In genomic region chr11:17609536-17610401, GRCh38 we compare ENCODE assay signal across 16 cellular contexts.
DNase-seq lines count a peak whose midpoint lies in the region; ATAC-seq and TF ChIP-seq lines count a peak whose summit lies in the region.
"Had no signal": no experiment of that assay in that cellular context is flagged by ENCODE, and none has a peak within 500 bp of the region (broad histone marks: within the 10 kb centered on the region; RNA-seq: fewer than 3 reads in every experiment).

No MANE protein-coding gene starts in this region.

- peaks cover 6 to 92% (median 81%) of the 10 kb centered on the region in 10 experiments; a peak in 17 of 20 replicates for H3K4me1 ChIP-seq in BLaER1 treated with 17β-estradiol and CSF1 and Interleukin-3, amounts not matched to agents 10 nM and 100 nM
- H3K4me1 ChIP-seq in osteoblast (ENCODE audit: insufficient read depth, low read length): no peaks in the 10 kb centered on the region
- no peaks in the 10 kb centered on the region for H3K4me1 ChIP-seq in PC-3 (ENCODE audit: insufficient read depth, low read length)
- H3K4me1 ChIP-seq: A549 had no signal

- H3K9me2 ChIP-seq in PC-3 (replicated peaks; ENCODE audit: low read length): no peaks in the 10 kb centered on the region

- POLR2A ChIA-PET in PC-3 (lab: Charles Lee; ENCODE audit: unreplicated experiment): no interaction called here

- H3K27ac ChIP-seq in BLaER1 treated with 17β-estradiol and CSF1 and Interleukin-3, amounts not matched to agents 10 nM and 100 nM: no peak overlapping the region
- H3K27ac ChIP-seq in osteoblast (ENCODE audit: low read depth, low read length) (no peak overlapping the region), PC-3 (ENCODE audit: low read length) (no peak overlapping the region)
- H3K27ac ChIP-seq: A549 had no signal

- H3K79me2 ChIP-seq in osteoblast (ENCODE audit: insufficient read depth, low read length) (no peaks in the 10 kb centered on the region), PC-3 (ENCODE audit: low read length) (no peaks in the 10 kb centered on the region)

- peak overlapping the region in 9 of 11 experiments; percentile 24 to 95 (median 84); a peak in 16 of 22 replicates for H3K4me2 ChIP-seq in BLaER1 treated with 17β-estradiol and CSF1 and Interleukin-3, amounts not matched to agents 10 nM and 100 nM
- H3K4me2 ChIP-seq in osteoblast (ENCODE audit: insufficient read depth, low read length) (no peak overlapping the region), PC-3 (ENCODE audit: low read length) (no peak overlapping the region)
- H3K4me2 ChIP-seq: A549 had no signal

- TF ChIP-seq CTCF in osteoblast (IDR thresholded peaks at IDR 0.05; ENCODE audit: extremely low read depth, low read depth, low read length): no peak
- TF ChIP-seq CTCF in PC-3 (conservative IDR thresholded peaks at IDR 0.05; ENCODE audit: low read depth, low read length): no peak

- H4K20me1 ChIP-seq in BLaER1 treated with 17β-estradiol and CSF1 and Interleukin-3, amounts not matched to agents 10 nM and 100 nM: no peaks in the 10 kb centered on the region; a peak in 1 of 22 replicates
- H4K20me1 ChIP-seq in osteoblast (ENCODE audit: insufficient read depth, low read length): no peaks in the 10 kb centered on the region
- H4K20me1 ChIP-seq in PC-3 (ENCODE audit: low read length): no peaks in the 10 kb centered on the region

- H3K27ac Mint-ChIP-seq in activated CD4-positive, alpha-beta T cell treated with anti-CD3 and anti-CD28 coated beads, Interleukin-2, amount 10 ng/mL, durations not matched to agents 24 days and 14 days: no peak overlapping the region
- H3K27ac Mint-ChIP-seq: CD8-positive, alpha-beta T cell had no signal

- H3K36me3 Mint-ChIP-seq in activated CD4-positive, alpha-beta T cell treated with anti-CD3 and anti-CD28 coated beads, Interleukin-2, amount 10 ng/mL, durations not matched to agents 24 days and 14 days (ENCODE audit: low read depth): no peaks in the 10 kb centered on the region
- H3K36me3 Mint-ChIP-seq: CD8-positive, alpha-beta T cell had no signal

- peaks cover 4% of the 10 kb centered on the region for H3K27me3 Mint-ChIP-seq in activated CD4-positive, alpha-beta T cell treated with anti-CD3 and anti-CD28 coated beads, Interleukin-2, amount 10 ng/mL, durations not matched to agents 24 days and 14 days

- no peak overlapping the region for H3K4me3 ChIP-seq in BLaER1 treated with 17β-estradiol and CSF1 and Interleukin-3, amounts not matched to agents 10 nM and 100 nM
- H3K4me3 ChIP-seq in osteoblast (ENCODE audit: insufficient read depth, low read length) (no peak overlapping the region), PC-3 (ENCODE audit: low read length) (no peak overlapping the region)
- H3K4me3 ChIP-seq: A549, K562 had no signal

- H3K9ac ChIP-seq in BLaER1 treated with 17β-estradiol and CSF1 and Interleukin-3, amounts not matched to agents 10 nM and 100 nM: no peak overlapping the region
- no peak overlapping the region for H3K9ac ChIP-seq in PC-3 (ENCODE audit: low read length)

- H2AFZ ChIP-seq in osteoblast (ENCODE audit: low read length): no peak overlapping the region
- H2AFZ ChIP-seq in PC-3 (ENCODE audit: low read length): no peak overlapping the region

- no peak overlapping the region for H3K4me3 Mint-ChIP-seq in activated CD4-positive, alpha-beta T cell treated with anti-CD3 and anti-CD28 coated beads, Interleukin-2, amount 10 ng/mL, durations not matched to agents 24 days and 14 days
- H3K4me3 Mint-ChIP-seq: CD8-positive, alpha-beta T cell had no signal

- intact Hi-C loops in activated CD4-positive, alpha-beta T cell treated with anti-CD3 and anti-CD28 coated beads, Interleukin-2, amount 10 ng/mL, durations not matched to agents 24 days and 14 days (cut with micrococcal nuclease): no loop called here
- intact Hi-C loops in PC-3 (cut with micrococcal nuclease): no loop called here

- no peaks in the 10 kb centered on the region for H3K27me3 ChIP-seq in BLaER1 treated with 17β-estradiol and CSF1 and Interleukin-3, amounts not matched to agents 10 nM and 100 nM
- peaks cover 7% of the 10 kb centered on the region for H3K27me3 ChIP-seq in osteoblast (ENCODE audit: insufficient read depth, low read length)
- H3K27me3 ChIP-seq in PC-3 (ENCODE audit: low read length): peaks cover 22% of the 10 kb centered on the region

- CTCF ChIA-PET in PC-3 (lab: Charles Lee): no interaction called here

- no TSS peak for BruUV-seq in PC-3 (replicated peaks; lab: Mats Ljungman, UMichigan)

- H3K36me3 ChIP-seq in BLaER1 treated with 17β-estradiol and CSF1 and Interleukin-3, amounts not matched to agents 10 nM and 100 nM: no peaks in the 10 kb centered on the region
- H3K36me3 ChIP-seq in osteoblast (ENCODE audit: insufficient read depth, low read length): no peaks in the 10 kb centered on the region
- H3K36me3 ChIP-seq in PC-3 (ENCODE audit: low read depth, low read length): no peaks in the 10 kb centered on the region

- ATAC-seq in PC-3: no peak
- ATAC-seq: A549; CD8-positive, alpha-beta T cell; K562 had no signal

- no peaks in the 10 kb centered on the region for H3K4me1 Mint-ChIP-seq in activated CD4-positive, alpha-beta T cell treated with anti-CD3 and anti-CD28 coated beads, Interleukin-2, amount 10 ng/mL, durations not matched to agents 24 days and 14 days

- no peaks in the 10 kb centered on the region for H3F3A ChIP-seq in PC-3 (ENCODE audit: low read length, unreplicated experiment)

- peak; percentile 49 for DNase-seq in activated CD4-positive, alpha-beta T cell treated with anti-CD3 and anti-CD28 coated beads, Interleukin-2, amount 10 ng/mL, durations not matched to agents 24 days and 14 days
- no peak for DNase-seq in activated CD4-positive, alpha-beta T cell treated with anti-CD3 and anti-CD28 coated beads for 1 hour
- DNase-seq in ecto neural progenitor cell (ENCODE audit: low spot score) (peak; percentile 40), osteoblast (ENCODE audit: insufficient read length, low spot score, missing footprints) (peak; percentile 84), PC-3 (no peak), iPS-NIHi7 (ENCODE audit: extremely low spot score) (no peak)
- DNase-seq: CD8-positive, alpha-beta T cell; DMS79 treated with DMSO at 0.1 percent for 48 hours; NCI-H1092 treated with DMSO at 0.1 percent for 48 hours; NCI-H2081 treated with DMSO at 0.1 percent for 48 hours; NCI-H748 treated with DMSO at 0.1 percent for 48 hours; OCI-M1; SHP77 had no signal

- no peaks in the 10 kb centered on the region for H3K9me3 Mint-ChIP-seq in activated CD4-positive, alpha-beta T cell treated with anti-CD3 and anti-CD28 coated beads, Interleukin-2, amount 10 ng/mL, durations not matched to agents 24 days and 14 days
- H3K9me3 Mint-ChIP-seq: CD8-positive, alpha-beta T cell had no signal

- no peaks in the 10 kb centered on the region; a peak in 1 of 22 replicates for H3K9me3 ChIP-seq in BLaER1 treated with 17β-estradiol and CSF1 and Interleukin-3, amounts not matched to agents 10 nM and 100 nM (replicated peaks in 1 of 11)
- no peaks in the 10 kb centered on the region for H3K9me3 ChIP-seq in osteoblast (ENCODE audit: low read depth, low read length)
- H3K9me3 ChIP-seq in PC-3 (ENCODE audit: low read length): no peaks in the 10 kb centered on the region
- H3K9me3 ChIP-seq: A549 had no signal

Comparison
In these comparisons a context has a peak if more than half of its experiments do, and no peak if none do; other contexts are left out.
1. DNase-seq: peak in activated CD4-positive, alpha-beta T cell treated with anti-CD3 and anti-CD28 coated beads, Interleukin-2, amount 10 ng/mL, durations not matched to agents 24 days and 14 days (single experiment), ecto neural progenitor cell (single experiment) and osteoblast (single experiment); none in activated CD4-positive, alpha-beta T cell treated with anti-CD3 and anti-CD28 coated beads for 1 hour (single experiment), PC-3 (single experiment) and iPS-NIHi7 (single experiment).
2. H3K4me2 ChIP-seq: peak in BLaER1 treated with 17β-estradiol and CSF1 and Interleukin-3, amounts not matched to agents 10 nM and 100 nM (9 of 11); none in osteoblast (single experiment) and PC-3 (single experiment).